In genomic region chr6:44127186-44128019, GRCh38 we compare ENCODE assay signal across 8 cellular contexts. TPM values are rescaled to one million over a fixed set of nuclear protein-coding genes. Genes with fewer than 3 reads are reported as not detected.
A peak's percentile ranks its signal among the peaks of the same experiment; 100 is the strongest.
DNase-seq lines count a peak whose midpoint lies in the region; ATAC-seq and TF ChIP-seq lines count a peak whose summit lies in the region.

TSS of gene MRPL14 (minus strand) at chr6:44127452. CDS start at chr6:44116611, 10,841 bp downstream.
TSS of gene TMEM63B (plus strand) at chr6:44127554. CDS start at chr6:44134585, 7,031 bp downstream.

- H2AFZ ChIP-seq in H9 (ENCODE audit: low read length) = no peak within 1 kb of the TSS

- peaks cover 0 to 6% (median 0%) of the 10 kb centered on the region in 9 donors for H3K36me3 ChIP-seq in heart left ventricle

- TF ChIP-seq POLR2A in NB4 (IDR thresholded peaks at IDR 0.05; ENCODE audit: extremely low read depth, insufficient read length) (peak; percentile 90), heart left ventricle (IDR thresholded peaks at IDR 0.05) (peak in 1 of 2 donors; percentile 64)

- intact Hi-C loops in heart left ventricle (cut with DNase I) = loop anchor here in 1 of 10 donors (2.0 kb wide), 1 partner anchor 23 kb away; no protein-coding TSS in a partner anchor
- intact Hi-C loops in posterior vena cava (cut with DNase I) = no loop called here

- no peak within 1 kb of the TSS for H4K5ac ChIP-seq in H9 (ENCODE audit: insufficient read length, low read depth, low read length)

- H3K14ac ChIP-seq in H9 (ENCODE audit: insufficient read depth, low read length) = peak within 1 kb of the TSS; percentile 83; the same call in 1 of the 2 replicates

- H3T11ph ChIP-seq in H9 (ENCODE audit: low read length) = no peak within 1 kb of the TSS

- no peak within 1 kb of the TSS for H4K91ac ChIP-seq in H9 (ENCODE audit: insufficient read length, low read depth, low read length)

- H2BK5ac ChIP-seq in H9 (ENCODE audit: insufficient read length, low read length) = no peak within 1 kb of the TSS

- TF ChIP-seq CTCF in H9 (conservative IDR thresholded peaks at IDR 0.05) = no peak
- no peak for TF ChIP-seq CTCF in NB4 (IDR thresholded peaks at IDR 0.05; ENCODE audit: low read depth, low read length)
- TF ChIP-seq CTCF in heart left ventricle (IDR thresholded peaks at IDR 0.05) = no peak
- no peak for TF ChIP-seq CTCF in type B pancreatic cell (conservative IDR thresholded peaks at IDR 0.05)

- H3K27ac Mint-ChIP-seq in H9 (peak within 1 kb of the TSS; percentile 20 to 92 (median 37); a peak in 6 of 7 replicates), type B pancreatic cell (peak within 1 kb of the TSS; percentile 93)

- H3K23ac ChIP-seq in H9 (ENCODE audit: insufficient read length, low read depth, low read length) = no peak within 1 kb of the TSS

- H3K79me1 ChIP-seq in H9 (ENCODE audit: insufficient read depth, low read depth, low read length, poor library complexity, severe bottlenecking) = no peaks in the 10 kb centered on the region

- H3K4me1 Mint-ChIP-seq in H9 (peaks cover 52 to 58% of the 10 kb centered on the region in 2 experiments), type B pancreatic cell (ENCODE audit: unreplicated experiment) (peaks cover 52% of the 10 kb centered on the region)

- H3K4me1 ChIP-seq in H9 (ENCODE audit: insufficient read depth, low read length) = no peaks in the 10 kb centered on the region
- peaks cover 5 to 70% (median 47%) of the 10 kb centered on the region in 12 donors for H3K4me1 ChIP-seq in heart left ventricle

- H3K18ac ChIP-seq in H9 (ENCODE audit: insufficient read length, low read depth, low read length) = peak within 1 kb of the TSS; percentile 51

- WGBS in H9 (ENCODE audit: extremely low coverage, insufficient read length, low lambda C conversion rate) = no CpG with 5 or more reads among the region's 80 CpGs
- 0 to 1% (median 0%) methylated on average over 32 to 73 of the region's 80 CpGs for WGBS in adipose tissue, 3 donors
- 0 to 1% (median 0%) methylated on average over 8 to 78 of the region's 80 CpGs for WGBS in heart left ventricle, 4 donors

- peaks cover 12% of the 10 kb centered on the region for H3K23me2 ChIP-seq in H9 (ENCODE audit: insufficient read length, low read depth, low read length, poor library complexity, severe bottlenecking)

- no peak within 1 kb of the TSS for H2BK12ac ChIP-seq in H9 (ENCODE audit: insufficient read length, low read depth, low read length)

- no peak within 1 kb of the TSS for H2AK5ac ChIP-seq in H9 (ENCODE audit: insufficient read length, low read length)

- H3K4me2 ChIP-seq in H9 (ENCODE audit: insufficient read depth, insufficient read length, low read length) = peak within 1 kb of the TSS; percentile 87

- H3K27ac ChIP-seq in H9 (ENCODE audit: insufficient read length, low read depth, low read length) (no peak within 1 kb of the TSS), adipose tissue (ENCODE audit: low read depth, low read length) (no peak within 1 kb of the TSS), heart left ventricle (peak within 1 kb of the TSS; percentile 66 to 98 (median 92))

- H2BK15ac ChIP-seq in H9 (ENCODE audit: low read depth, low read length) = no peak within 1 kb of the TSS; the same call in 1 of the 2 replicates

- H3K9me3 ChIP-seq in H9 (ENCODE audit: control insufficient read depth, low read depth, low read length) (no peaks in the 10 kb centered on the region), heart left ventricle (no peaks in the 10 kb centered on the region)

- no peak within 1 kb of the TSS for H4K8ac ChIP-seq in H9 (replicated peaks; ENCODE audit: insufficient read length, low read depth, low read length)

- H3K27me3 Mint-ChIP-seq in H9 (ENCODE audit: low read depth) (no peaks in the 10 kb centered on the region; the same call in 1 of the 2 replicates), type B pancreatic cell (no peaks in the 10 kb centered on the region)

- DNase-seq in GDM1 (lab: John Stamatoyannopoulos, UW) (peak; percentile 82), H9 (peak; percentile 82), NB4 (ENCODE audit: low read depth) (peak; percentile 90), T-helper 1 cell (peak; percentile 84 to 94 (median 86)), heart left ventricle (peak; percentile 90 to 96 (median 92)), posterior vena cava (ENCODE audit: low spot score) (peak; percentile 97), type B pancreatic cell (ENCODE audit: extremely low spot score, unreplicated experiment) (peak; percentile 96)

- no peak within 1 kb of the TSS for H3K56ac ChIP-seq in H9 (ENCODE audit: insufficient read length, low read depth, low read length)

- H3K4me3 Mint-ChIP-seq in H9 (peak within 1 kb of the TSS; percentile 87 to 95), type B pancreatic cell (peak within 1 kb of the TSS; percentile 99)

- no peaks in the 10 kb centered on the region for H3K9me3 Mint-ChIP-seq in H9
- H3K9me3 Mint-ChIP-seq in type B pancreatic cell = no peaks in the 10 kb centered on the region

- peak within 1 kb of the TSS; percentile 85 for H3K9ac ChIP-seq in H9 (ENCODE audit: extremely low read depth, insufficient read length, low read length)

- H3K4me3 ChIP-seq in NB4 (ENCODE audit: low read depth, low read length) (peak within 1 kb of the TSS; percentile 87), heart left ventricle (peak within 1 kb of the TSS; percentile 48 to 99 (median 96))

- no peak within 1 kb of the TSS for H3K4ac ChIP-seq in H9 (ENCODE audit: low read depth, low read length)

- ATAC-seq in heart left ventricle = peak; percentile 89 to 96 (median 95)

- peaks cover 2 to 18% (median 15%) of the 10 kb centered on the region in 3 experiments; a peak in 5 of 7 replicates for H3K36me3 Mint-ChIP-seq in H9 (ENCODE audit: insufficient read depth in 1 of 3, low read depth in 3 of 3)
- peaks cover 4% of the 10 kb centered on the region for H3K36me3 Mint-ChIP-seq in type B pancreatic cell

- H4K20me1 ChIP-seq in H9 (ENCODE audit: control insufficient read depth, insufficient read depth, insufficient read length) = peaks cover 3% of the 10 kb centered on the region

- H2BK20ac ChIP-seq in H9 (ENCODE audit: low read depth, low read length, poor library complexity, severe bottlenecking) = no peak within 1 kb of the TSS

- H3K27me3 ChIP-seq in H9 (ENCODE audit: insufficient read depth, low read length) (no peaks in the 10 kb centered on the region), heart left ventricle (no peaks in the 10 kb centered on the region)

- no peak within 1 kb of the TSS for H2BK120ac ChIP-seq in H9 (ENCODE audit: low read depth, low read length, poor library complexity, severe bottlenecking)

- peaks cover 42% of the 10 kb centered on the region for H3K79me2 ChIP-seq in H9 (ENCODE audit: insufficient read depth, low read length)

RNA-seq across cellular contexts. Expression of gene MRPL14, which starts in this region (rescaled TPM):
- total RNA-seq in H9 (2021) = 80.1 and 80.3 TPM in 2 replicates
- polyA plus RNA-seq in adipose tissue = 10 to 100 TPM; 23.2 to 54.9 (median 30.0) TPM
- total RNA-seq in heart left ventricle = 10 to 100 TPM; 35.3 to 60.2 (median 44.1) TPM
- polyA plus RNA-seq in heart left ventricle = 10 to 100 TPM; 40.5 to 72.9 TPM
- total RNA-seq in posterior vena cava = 10 to 100 TPM; 26.4 to 33.5 TPM
- 45.5 and 53.7 TPM in 2 replicates for total RNA-seq in type B pancreatic cell (ENCODE audit: low replicate concordance)

RNA-seq across cellular contexts. Expression of gene TMEM63B, which starts in this region (rescaled TPM):
- 56.3 and 56.8 TPM in 2 replicates for total RNA-seq in H9 (2021)
- 10 to 100 TPM in 2 of 3 donors, 1 to 10 TPM in 1; 8.6 to 18.8 (median 10.9) TPM for polyA plus RNA-seq in adipose tissue
- total RNA-seq in heart left ventricle = 10 to 100 TPM; 36.2 to 52.9 (median 43.0) TPM
- 10 to 100 TPM; 26.2 to 37.0 TPM for polyA plus RNA-seq in heart left ventricle
- 10 to 100 TPM; 23.7 to 28.1 TPM for total RNA-seq in posterior vena cava
- total RNA-seq in type B pancreatic cell (ENCODE audit: low replicate concordance) = 45.5 and 57.5 TPM in 2 replicates

Comparison
In these comparisons a context has a peak if more than half of its experiments do, and no peak if none do; other contexts are left out.
1. H3K27ac ChIP-seq: peak in heart left ventricle (12 of 12); none in H9 (single experiment) and adipose tissue (single experiment).
2. Peak in every context shown above with its lines, with median percentiles within 50 percentile points of each other: DNase-seq.